18 cellular contexts compared by ENCODE assay signal in the genomic region with DNA sequence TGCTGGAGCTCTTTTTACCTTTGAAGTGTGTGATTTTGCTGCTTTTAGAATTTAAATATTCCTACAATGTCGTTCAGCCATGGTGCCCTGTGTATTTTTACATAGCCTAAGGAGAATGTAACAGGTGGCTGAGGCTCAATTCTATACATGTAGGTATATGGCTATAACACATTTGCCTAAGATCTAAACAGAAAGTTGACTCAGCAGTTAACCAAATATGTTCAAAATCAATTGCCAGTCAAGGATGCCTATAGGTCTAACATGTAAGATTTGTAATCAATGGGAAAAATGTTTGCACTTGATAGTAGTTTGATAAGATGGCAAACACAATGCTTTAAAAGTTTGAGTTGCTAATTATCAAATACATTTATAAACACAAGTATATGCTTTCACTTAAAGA. TPM values are rescaled to one million over a fixed set of nuclear protein-coding genes. Genes with fewer than 3 reads are reported as not detected.
A peak's percentile ranks its signal among the peaks of the same experiment; 100 is the strongest.
DNase-seq lines count a peak whose midpoint lies in the region; FAIRE-seq and TF ChIP-seq lines count a peak whose summit lies in the region.
"Had no signal": no experiment of that assay in that cellular context is flagged by ENCODE, and none has a peak within 500 bp of the region (broad histone marks: within the 10 kb centered on the region; RNA-seq: fewer than 3 reads in every experiment).

No MANE protein-coding gene starts in this region.

- H3K36me3 ChIP-seq in OCI-LY7 (ENCODE audit: insufficient read depth, low read length) (peaks cover 58% of the 10 kb centered on the region), endodermal cell (ENCODE audit: control insufficient read depth, insufficient read depth, low read length) (peaks cover 13% of the 10 kb centered on the region), smooth muscle cell (ENCODE audit: low read depth) (no peaks in the 10 kb centered on the region)
- H3K36me3 ChIP-seq: Peyer's patch had no signal

- no peak overlapping the region for H4K91ac ChIP-seq in H9 (ENCODE audit: insufficient read length, low read depth, low read length)

- no CpG with 5 or more reads among the region's 1 CpG for WGBS in H9 (ENCODE audit: extremely low coverage, insufficient read length, low lambda C conversion rate)
- 75 to 80% methylated on average over 1 of the region's 1 CpG for WGBS in endodermal cell (ENCODE audit: insufficient coverage in 1 of 2, insufficient read length in 1 of 2), 2 experiments
- WGBS in smooth muscle cell (ENCODE audit: low lambda C conversion rate): 60% methylated on average over 1 of the region's 1 CpG

- H3K56ac ChIP-seq in H9 (ENCODE audit: insufficient read length, low read depth, low read length): no peak overlapping the region

- H2BK15ac ChIP-seq in H9 (ENCODE audit: low read depth, low read length): no peak overlapping the region

- H3K23me2 ChIP-seq in H9 (ENCODE audit: insufficient read length, low read depth, low read length, poor library complexity, severe bottlenecking): peaks cover 4% of the 10 kb centered on the region

- POLR2A ChIA-PET in OCI-LY7 (lab: Charles Lee): interaction anchor here (1.0 to 1.2 kb wide), 2 partner anchors 9 to 36 kb away, joined by 3 to 4 read pairs; no protein-coding TSS in a partner anchor

- H3K18ac ChIP-seq in H9 (ENCODE audit: insufficient read length, low read depth, low read length): no peak overlapping the region

- H3K4me3 Mint-ChIP-seq in H9: peak overlapping the region in 1 of 2 experiments; percentile 34; a peak in 1 of 5 replicates
- H3K4me3 Mint-ChIP-seq in endodermal cell: no peak overlapping the region
- H3K4me3 Mint-ChIP-seq in immature natural killer cell: no peak overlapping the region
- H3K4me3 Mint-ChIP-seq in CD14-positive monocyte: no peak overlapping the region
- H3K4me3 Mint-ChIP-seq: CD8-positive, alpha-beta T cell had no signal

- H3K4me1 ChIP-seq in H9 (ENCODE audit: insufficient read depth, low read length) (peaks cover 8% of the 10 kb centered on the region; the same call in 1 of the 2 replicates), OCI-LY7 (ENCODE audit: insufficient read depth, low read length, poor library complexity, severe bottlenecking) (peaks cover 86% of the 10 kb centered on the region), endodermal cell (ENCODE audit: control insufficient read depth, insufficient read depth, low read length) (peaks cover 2% of the 10 kb centered on the region), smooth muscle cell (ENCODE audit: low read depth) (peaks cover 30% of the 10 kb centered on the region)

- H2BK20ac ChIP-seq in H9 (ENCODE audit: low read depth, low read length, poor library complexity, severe bottlenecking): no peak overlapping the region

- BruUV-seq in OCI-LY7 (replicated peaks; lab: Mats Ljungman, UMichigan): no TSS peak

- H3K27me3 Mint-ChIP-seq in H9 (ENCODE audit: low read depth) (no peaks in the 10 kb centered on the region), endodermal cell (ENCODE audit: insufficient read depth) (no peaks in the 10 kb centered on the region), immature natural killer cell (ENCODE audit: low read depth in 3 of 3) (peaks cover 0 to 8% (median 2%) of the 10 kb centered on the region in 3 donors), CD14-positive monocyte (ENCODE audit: low read depth in 3 of 3) (peaks cover 0 to under 1% (median 0%) of the 10 kb centered on the region in 3 donors)

- no peaks in the 10 kb centered on the region for H3K79me1 ChIP-seq in H9 (ENCODE audit: insufficient read depth, low read depth, low read length, poor library complexity, severe bottlenecking)

- H3K4me1 Mint-ChIP-seq in H9: peaks cover 76 to 80% of the 10 kb centered on the region in 2 experiments
- peaks cover 46% of the 10 kb centered on the region for H3K4me1 Mint-ChIP-seq in endodermal cell
- peaks cover 0 to 10% of the 10 kb centered on the region in 2 donors for H3K4me1 Mint-ChIP-seq in immature natural killer cell
- no peaks in the 10 kb centered on the region for H3K4me1 Mint-ChIP-seq in CD14-positive monocyte

- no peak overlapping the region for H3K9ac ChIP-seq in H9 (ENCODE audit: extremely low read depth, insufficient read length, low read length)
- no peak overlapping the region for H3K9ac ChIP-seq in endodermal cell (ENCODE audit: extremely low read depth, low read length, poor library complexity, severe bottlenecking)
- no peak overlapping the region for H3K9ac ChIP-seq in smooth muscle cell (ENCODE audit: low read depth)

- H3K4me3 ChIP-seq in OCI-LY7 (ENCODE audit: low read depth, low read length, poor library complexity, severe bottlenecking) (peak overlapping the region; percentile 13), endodermal cell (ENCODE audit: low read length) (peak overlapping the region; percentile 33), smooth muscle cell (no peak overlapping the region)
- H3K4me3 ChIP-seq: Peyer's patch had no signal

- H2AK5ac ChIP-seq in H9 (ENCODE audit: insufficient read length, low read length): no peak overlapping the region

- H3K27me3 ChIP-seq in H9 (ENCODE audit: insufficient read depth, low read length): no peaks in the 10 kb centered on the region
- no peaks in the 10 kb centered on the region for H3K27me3 ChIP-seq in endodermal cell (ENCODE audit: control insufficient read depth, insufficient read depth, low read length, poor library complexity, severe bottlenecking)
- H3K27me3 ChIP-seq in smooth muscle cell (ENCODE audit: low read depth): no peaks in the 10 kb centered on the region
- H3K27me3 ChIP-seq: Peyer's patch had no signal

- no peak overlapping the region for H3K4ac ChIP-seq in H9 (ENCODE audit: low read depth, low read length)

- H2BK120ac ChIP-seq in H9 (ENCODE audit: low read depth, low read length, poor library complexity, severe bottlenecking): no peak overlapping the region

- no peak overlapping the region for H3K14ac ChIP-seq in H9 (ENCODE audit: insufficient read depth, low read length)

- H3K4me2 ChIP-seq in H9 (ENCODE audit: insufficient read depth, insufficient read length, low read length): peak overlapping the region; percentile 35
- H3K4me2 ChIP-seq in OCI-LY7 (ENCODE audit: low read length): peak overlapping the region; percentile 52
- no peak overlapping the region for H3K4me2 ChIP-seq in smooth muscle cell

- intact Hi-C loops in OCI-LY7 (cut with micrococcal nuclease; ENCODE audit: unreplicated experiment) (no loop called here), CD14-positive monocyte (cut with micrococcal nuclease) (no loop called here)

- H3K9me3 Mint-ChIP-seq in H9 (no peaks in the 10 kb centered on the region; a peak in 1 of 5 replicates), endodermal cell (no peaks in the 10 kb centered on the region), immature natural killer cell (no peaks in the 10 kb centered on the region), CD14-positive monocyte (no peaks in the 10 kb centered on the region)
- H3K9me3 Mint-ChIP-seq: CD8-positive, alpha-beta T cell had no signal

- no peaks in the 10 kb centered on the region for H4K20me1 ChIP-seq in H9 (ENCODE audit: control insufficient read depth, insufficient read depth, insufficient read length)
- peaks cover 75% of the 10 kb centered on the region for H4K20me1 ChIP-seq in OCI-LY7 (ENCODE audit: insufficient read depth, low read length)
- peaks cover 58% of the 10 kb centered on the region for H4K20me1 ChIP-seq in smooth muscle cell (ENCODE audit: low read depth)

- no peak overlapping the region for H4K8ac ChIP-seq in H9 (replicated peaks; ENCODE audit: insufficient read length, low read depth, low read length)

- no peak for TF ChIP-seq CTCF in H9 (conservative IDR thresholded peaks at IDR 0.05)
- no peak for TF ChIP-seq CTCF in OCI-LY7 (conservative IDR thresholded peaks at IDR 0.05; ENCODE audit: low read length)
- TF ChIP-seq CTCF in endodermal cell (conservative IDR thresholded peaks at IDR 0.05): no peak
- no peak for TF ChIP-seq CTCF in smooth muscle cell (IDR thresholded peaks at IDR 0.05; ENCODE audit: borderline replicate concordance, insufficient read depth, poor library complexity, severe bottlenecking)
- no peak for TF ChIP-seq CTCF in CD14-positive monocyte (IDR thresholded peaks at IDR 0.05)

- no peak overlapping the region for H4K5ac ChIP-seq in H9 (ENCODE audit: insufficient read length, low read depth, low read length)

- H2AFZ ChIP-seq in H9 (ENCODE audit: low read length): no peak overlapping the region
- no peak overlapping the region for H2AFZ ChIP-seq in OCI-LY7 (ENCODE audit: low read length)
- H2AFZ ChIP-seq in smooth muscle cell (ENCODE audit: low read depth): no peak overlapping the region

- H3K27ac ChIP-seq in H9 (ENCODE audit: insufficient read length, low read depth, low read length) (no peak overlapping the region), OCI-LY7 (ENCODE audit: low read depth, low read length, poor library complexity, severe bottlenecking) (no peak overlapping the region), endodermal cell (ENCODE audit: low read depth, low read length) (no peak overlapping the region), smooth muscle cell (ENCODE audit: low read depth) (no peak overlapping the region)
- H3K27ac ChIP-seq: Peyer's patch had no signal

- H3K79me2 ChIP-seq in H9 (ENCODE audit: insufficient read depth, low read length) (peaks cover 75% of the 10 kb centered on the region), OCI-LY7 (ENCODE audit: insufficient read depth, low read depth, low read length) (peaks cover 99% of the 10 kb centered on the region), smooth muscle cell (ENCODE audit: low read depth) (peaks cover 98% of the 10 kb centered on the region)

- H3K9me3 ChIP-seq in H9 (ENCODE audit: control insufficient read depth, low read depth, low read length) (no peaks in the 10 kb centered on the region), OCI-LY7 (ENCODE audit: low read length) (no peaks in the 10 kb centered on the region), endodermal cell (ENCODE audit: control insufficient read depth, low read length) (no peaks in the 10 kb centered on the region), smooth muscle cell (replicated peaks; ENCODE audit: low read depth) (no peaks in the 10 kb centered on the region)
- H3K9me3 ChIP-seq: Peyer's patch had no signal

- H2BK5ac ChIP-seq in H9 (ENCODE audit: insufficient read length, low read length): no peak overlapping the region

- no peak overlapping the region for H3T11ph ChIP-seq in H9 (ENCODE audit: low read length)

- H3K27ac Mint-ChIP-seq in H9 (peak overlapping the region in 1 of 3 experiments; percentile 27; a peak in 1 of 7 replicates), endodermal cell (no peak overlapping the region), immature natural killer cell (no peak overlapping the region), CD14-positive monocyte (no peak overlapping the region)
- H3K27ac Mint-ChIP-seq: CD8-positive, alpha-beta T cell had no signal

- peak; percentile 34 for FAIRE-seq in G401.6 (lab: Jason Lieb, UNC)
- FAIRE-seq: D721Med had no signal

- no peaks in the 10 kb centered on the region for H3F3A ChIP-seq in smooth muscle cell (ENCODE audit: low read depth)

- no peak overlapping the region for H2BK12ac ChIP-seq in H9 (ENCODE audit: insufficient read length, low read depth, low read length)

- DNase-seq in H9: no peak
- no peak for DNase-seq in OCI-LY7 (ENCODE audit: low spot score)
- no peak for DNase-seq in endodermal cell
- no peak for DNase-seq in HT-29 (ENCODE audit: low spot score)
- no peak for DNase-seq in immature natural killer cell
- no peak for DNase-seq in smooth muscle cell (lab: John Stamatoyannopoulos, UW; ENCODE audit: unreplicated experiment)
- no peak for DNase-seq in CD14-positive monocyte (ENCODE audit: low spot score)
- DNase-seq: CD8-positive, alpha-beta T cell; HCEC 1CT; Kasumi-1; NCI-H1105 treated with DMSO at 0.1 percent for 48 hours; NCI-H1930; NCI-H2171 treated with DMSO at 0.1 percent for 48 hours; NCI-H446 treated with DMSO at 0.1 percent for 48 hours; NCI-H748 treated with DMSO at 0.1 percent for 48 hours; Peyer's patch had no signal

- peaks cover 2 to 22% (median 8%) of the 10 kb centered on the region in 3 experiments; a peak in 6 of 7 replicates for H3K36me3 Mint-ChIP-seq in H9 (ENCODE audit: insufficient read depth in 1 of 3, low read depth in 3 of 3)
- peaks cover 2% of the 10 kb centered on the region for H3K36me3 Mint-ChIP-seq in endodermal cell (ENCODE audit: low read depth)
- H3K36me3 Mint-ChIP-seq in immature natural killer cell: no peaks in the 10 kb centered on the region
- H3K36me3 Mint-ChIP-seq in CD14-positive monocyte: no peaks in the 10 kb centered on the region
- H3K36me3 Mint-ChIP-seq: CD8-positive, alpha-beta T cell had no signal

- CTCF ChIA-PET in OCI-LY7 (lab: Charles Lee; ENCODE audit: unreplicated experiment): no interaction called here

- no peaks in the 10 kb centered on the region for H3K9me2 ChIP-seq in OCI-LY7 (ENCODE audit: insufficient read depth, low read length)

- no peak overlapping the region for H3K23ac ChIP-seq in H9 (ENCODE audit: insufficient read length, low read depth, low read length)

RNA-seq across cellular contexts. Expression of a gene that starts 8.2 kb away (rescaled TPM):
- total RNA-seq in H9 (2021) (176 and 190 TPM in 2 replicates), OCI-LY7 (2022) (107 and 110 TPM in 2 replicates), endodermal cell (100 to 1,000 TPM; 128 to 147 TPM), smooth muscle cell (45.4 and 59.7 TPM in 2 replicates)
- 186 and 263 TPM in 2 replicates for total RNA-seq in OCI-LY7 (2014; rRNA removed; shearing (Covaris generic))
- 37.8 TPM for polyA plus RNA-seq in endodermal cell (2013, experiment 1 of 2)
- 31.3 TPM for polyA plus RNA-seq in endodermal cell (2013, experiment 2 of 2)
- 255 and 306 TPM in 2 replicates for total RNA-seq in HT-29 (2014; rRNA removed; shearing (Covaris generic))
- polyA plus RNA-seq in immature natural killer cell (1 to 10 TPM; 1.3 to 4.4 (median 2.7) TPM), smooth muscle cell (33.1 and 64.1 TPM in 2 replicates), CD14-positive monocyte (under 1 TPM in 1 of 2 donors, not detected in 1; 0.03 TPM)
